14 cellular contexts compared by ENCODE assay signal in the genomic region with DNA sequence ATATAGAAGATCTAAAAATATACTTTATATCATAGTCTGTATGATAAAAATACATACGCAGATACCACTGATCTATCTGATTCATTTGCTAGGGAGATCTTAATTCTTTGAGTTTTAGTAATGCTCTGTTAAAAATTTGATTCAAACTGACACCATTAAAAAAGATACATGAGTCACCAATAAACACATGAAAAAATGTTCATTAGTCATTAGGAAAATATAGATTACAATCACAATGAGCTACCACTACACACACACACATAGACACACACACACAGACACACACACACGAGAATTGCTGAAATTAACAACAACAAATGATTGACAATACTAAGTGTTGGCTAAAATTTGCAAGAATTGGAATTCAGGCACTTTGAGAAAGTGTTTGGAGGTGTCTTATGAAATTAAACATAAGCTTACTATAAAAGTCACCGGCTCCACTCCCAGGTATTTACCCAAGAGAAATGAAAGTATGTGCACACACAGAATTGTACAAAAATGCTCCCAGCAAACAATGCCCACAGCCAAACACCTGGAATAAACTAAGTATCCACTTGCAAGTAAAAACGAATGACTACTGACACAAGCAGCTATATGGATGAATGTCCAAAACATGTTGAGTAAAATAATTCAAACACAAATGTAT.
DNase-seq lines count a peak whose midpoint lies in the region; ATAC-seq, FAIRE-seq and TF ChIP-seq lines count a peak whose summit lies in the region.
"Had no signal": no experiment of that assay in that cellular context is flagged by ENCODE, and none has a peak within 500 bp of the region (broad histone marks: within the 10 kb centered on the region; RNA-seq: fewer than 3 reads in every experiment).

No MANE protein-coding gene starts in this region.

- dilution Hi-C loops in endothelial cell of umbilical vein (cut with MboI; ENCODE audit: extremely low pct_ligation_motif_present, low sequenced_read_pairs): no loop called here

- no peaks in the 10 kb centered on the region for H3K27me3 Mint-ChIP-seq in Caco-2 (ENCODE audit: insufficient read depth, unreplicated experiment)
- H3K27me3 Mint-ChIP-seq: IgD-negative memory B cell had no signal

- ATAC-seq in RWPE2 (ENCODE audit: low read depth): peak; percentile 40
- ATAC-seq in left lobe of liver: no peak

- no peaks in the 10 kb centered on the region for H3K9me3 Mint-ChIP-seq in Caco-2 (ENCODE audit: unreplicated experiment)
- H3K9me3 Mint-ChIP-seq: CD8-positive, alpha-beta memory T cell; IgD-negative memory B cell had no signal

- H3K27me3 ChIP-seq in RWPE2 (ENCODE audit: insufficient read depth, poor library complexity, severe bottlenecking) (no peaks in the 10 kb centered on the region), endothelial cell of umbilical vein (ENCODE audit: control insufficient read depth in 2 of 2, insufficient read depth in 2 of 2, low read length in 2 of 2) (no peaks in the 10 kb centered on the region), Caco-2 (replicated peaks; ENCODE audit: control insufficient read depth, insufficient read depth, low read length) (no peaks in the 10 kb centered on the region), A673 (replicated peaks; ENCODE audit: insufficient read depth, low read depth, low read length, poor library complexity) (peaks cover 3% of the 10 kb centered on the region)

- H3K4me1 Mint-ChIP-seq in Caco-2 (ENCODE audit: low read depth, unreplicated experiment): no peaks in the 10 kb centered on the region

- H3K4me3 ChIP-seq in RWPE2 (ENCODE audit: severe bottlenecking) (no peak overlapping the region), endothelial cell of umbilical vein (replicated peaks in 1 of 3; ENCODE audit: insufficient read depth in 1 of 3, low read depth in 1 of 3, low read length in 3 of 3) (no peak overlapping the region), Caco-2 (ENCODE audit: low read depth, low read length) (no peak overlapping the region), A673 (ENCODE audit: low read depth, low read length, poor library complexity, severe bottlenecking) (no peak overlapping the region)
- H3K4me3 ChIP-seq: GM23248 had no signal

- H4K20me1 ChIP-seq in endothelial cell of umbilical vein (replicated peaks; ENCODE audit: control insufficient read depth, extremely low read depth, insufficient read depth, low read length): no peaks in the 10 kb centered on the region

- no peak overlapping the region for H2AFZ ChIP-seq in endothelial cell of umbilical vein (ENCODE audit: low read depth, low read length)
- H2AFZ ChIP-seq: GM23248 had no signal

- H3K9me3 ChIP-seq in RWPE2 (ENCODE audit: severe bottlenecking) (no peaks in the 10 kb centered on the region), endothelial cell of umbilical vein (replicated peaks; ENCODE audit: control insufficient read depth, insufficient read depth, low read length) (no peaks in the 10 kb centered on the region), Caco-2 (no peaks in the 10 kb centered on the region), A673 (ENCODE audit: low read depth, low read length, poor library complexity, severe bottlenecking) (no peaks in the 10 kb centered on the region)

- peak overlapping the region; percentile 7 for H3K27ac ChIP-seq in RWPE2 (ENCODE audit: poor library complexity, severe bottlenecking)
- H3K27ac ChIP-seq in endothelial cell of umbilical vein (ENCODE audit: insufficient read depth, low read depth, low read length): peak overlapping the region; percentile 62
- no peak overlapping the region for H3K27ac ChIP-seq in A673 (ENCODE audit: low read depth, low read length, poor library complexity, severe bottlenecking)
- H3K27ac ChIP-seq: GM23248 had no signal

- CTCF ChIA-PET in endothelial cell of umbilical vein (lab: Charles Lee): interaction anchor here (0.8 to 1.8 kb wide), 6 partner anchors 12 to 86 kb away, joined by 3 to 16 read pairs (median 3); no protein-coding TSS in a partner anchor
- CTCF ChIA-PET in Caco-2 (lab: Charles Lee): no interaction called here
- CTCF ChIA-PET in A673 (lab: Charles Lee): no interaction called here

- no peak overlapping the region for H3K9ac ChIP-seq in endothelial cell of umbilical vein (replicated peaks; ENCODE audit: extremely low read depth, insufficient read depth, low read length)
- H3K9ac ChIP-seq: GM23248 had no signal

- H3K9me1 ChIP-seq in endothelial cell of umbilical vein (replicated peaks; ENCODE audit: control insufficient read depth, extremely low read depth, insufficient read depth, low read length): no peaks in the 10 kb centered on the region

- DNase-seq in EH (ENCODE audit: low read depth): peak; percentile 23
- no peak for DNase-seq in RWPE2 (ENCODE audit: low spot score)
- DNase-seq in endothelial cell of umbilical vein (ENCODE audit: low read depth, low spot score): peak; percentile 61
- peak; percentile 25 for DNase-seq in kidney glomerular epithelial cell (lab: John Stamatoyannopoulos, UW)
- DNase-seq in Caco-2: no peak
- DNase-seq in NCI-H1105 (lab: John Stamatoyannopoulos, UW): no peak
- no peak for DNase-seq in left lobe of liver (ENCODE audit: low spot score)
- no peak for DNase-seq in A673 (ENCODE audit: low spot score)
- DNase-seq: CD8-positive, alpha-beta memory T cell; GM23248; H7 had no signal

- no peak for TF ChIP-seq POLR2A in endothelial cell of umbilical vein (IDR thresholded peaks at IDR 0.05; ENCODE audit: low read depth, low read length)

- TF ChIP-seq CTCF in RWPE2 (IDR thresholded peaks at IDR 0.05; ENCODE audit: poor library complexity, severe bottlenecking) (no peak), endothelial cell of umbilical vein (IDR thresholded peaks at IDR 0.05; ENCODE audit: extremely low read depth in 1 of 2, insufficient read depth in 1 of 2, low read depth in 1 of 2, low read length in 2 of 2) (no peak), Caco-2 (IDR thresholded peaks at IDR 0.05; ENCODE audit: insufficient read depth in 1 of 2, low read depth in 1 of 2, low read length in 1 of 2, severe bottlenecking in 1 of 2, unreplicated experiment in 1 of 2) (no peak), A673 (conservative IDR thresholded peaks at IDR 0.05; ENCODE audit: low read depth, low read length) (no peak)

- BruUV-seq in endothelial cell of umbilical vein (replicated peaks; lab: Mats Ljungman, UMichigan): no TSS peak
- BruUV-seq in Caco-2 (replicated peaks; lab: Mats Ljungman, UMichigan): no TSS peak
- BruUV-seq in A673 (replicated peaks; lab: Mats Ljungman, UMichigan): no TSS peak

- no peaks in the 10 kb centered on the region for H3K36me3 Mint-ChIP-seq in Caco-2 (ENCODE audit: insufficient read depth, unreplicated experiment)
- H3K36me3 Mint-ChIP-seq: CD8-positive, alpha-beta memory T cell; IgD-negative memory B cell had no signal

- H3K4me2 ChIP-seq in endothelial cell of umbilical vein (ENCODE audit: insufficient read depth, low read length): peak overlapping the region; percentile 41

- POLR2A ChIA-PET in endothelial cell of umbilical vein (lab: Charles Lee) (no interaction called here), Caco-2 (lab: Charles Lee) (no interaction called here), A673 (lab: Charles Lee; ENCODE audit: low non-redundant PET) (no interaction called here)

- no peak overlapping the region for H3K4me3 Mint-ChIP-seq in Caco-2 (ENCODE audit: unreplicated experiment)
- H3K4me3 Mint-ChIP-seq: CD8-positive, alpha-beta memory T cell; IgD-negative memory B cell had no signal

- intact Hi-C loops in endothelial cell of umbilical vein (cut with micrococcal nuclease): loop anchor here (1.0 to 10.0 kb wide), 4 partner anchors 12 to 1519 kb away; partner anchors contain the start of genes GZF1 and NANP
- intact Hi-C loops in Caco-2 (cut with micrococcal nuclease; ENCODE audit: unreplicated experiment): no loop called here
- intact Hi-C loops in A673 (cut with micrococcal nuclease; ENCODE audit: unreplicated experiment): no loop called here

- H3K27ac Mint-ChIP-seq in Caco-2 (ENCODE audit: unreplicated experiment): no peak overlapping the region
- H3K27ac Mint-ChIP-seq: CD8-positive, alpha-beta memory T cell; IgD-negative memory B cell had no signal

- H3K4me1 ChIP-seq in RWPE2 (ENCODE audit: insufficient read depth, poor library complexity, severe bottlenecking) (peaks cover 10% of the 10 kb centered on the region), endothelial cell of umbilical vein (ENCODE audit: control insufficient read depth, extremely low read depth, insufficient read depth, low read length) (peaks cover 46% of the 10 kb centered on the region), Caco-2 (peaks cover 6% of the 10 kb centered on the region; the same call in 1 of the 2 replicates), A673 (ENCODE audit: insufficient read depth, low read length, poor library complexity, severe bottlenecking) (peaks cover 6% of the 10 kb centered on the region)

- no peaks in the 10 kb centered on the region for H3K79me2 ChIP-seq in endothelial cell of umbilical vein (ENCODE audit: control insufficient read depth, insufficient read depth, low read length)

- H3K36me3 ChIP-seq in RWPE2 (ENCODE audit: low read depth) (no peaks in the 10 kb centered on the region), endothelial cell of umbilical vein (ENCODE audit: control insufficient read depth in 2 of 2, extremely low read depth in 1 of 2, insufficient read depth in 2 of 2, low read length in 2 of 2) (no peaks in the 10 kb centered on the region), Caco-2 (ENCODE audit: control insufficient read depth, insufficient read depth, low read length) (no peaks in the 10 kb centered on the region), A673 (ENCODE audit: insufficient read depth, low read length, poor library complexity, severe bottlenecking) (no peaks in the 10 kb centered on the region)

- FAIRE-seq in endothelial cell of umbilical vein (lab: Jason Lieb, UNC): peak; percentile 66
- FAIRE-seq: A204.1, GM12891 had no signal

TF ChIP-seq in endothelial cell of umbilical vein, 7 proteins besides CTCF, POLR2A, EP300 and RAD21:
- TF ChIP-seq POLR2AphosphoS5 (IDR thresholded peaks at IDR 0.05; ENCODE audit: insufficient read depth, low read depth, low read length): peak; percentile 44
- TF ChIP-seq JUN (IDR thresholded peaks at IDR 0.05; ENCODE audit: borderline replicate concordance, insufficient read depth, insufficient read length, low read depth): peak; percentile 90
- TF ChIP-seq MAX (IDR thresholded peaks at IDR 0.05; ENCODE audit: insufficient read depth, insufficient read length): no peak
- peak; percentile 82 for TF ChIP-seq FOS (IDR thresholded peaks at IDR 0.05; ENCODE audit: borderline replicate concordance, insufficient read depth, low read length)
- peak; percentile 94 for TF ChIP-seq GATA2 (IDR thresholded peaks at IDR 0.05; ENCODE audit: insufficient read depth, insufficient read length, low read depth, low read length)

Comparison
In these comparisons a context has a peak if more than half of its experiments do, and no peak if none do; other contexts are left out.
1. DNase-seq: peak in EH (single experiment), endothelial cell of umbilical vein (single experiment) and kidney glomerular epithelial cell (single experiment); none in RWPE2 (single experiment), Caco-2 (0 of 2), NCI-H1105 (single experiment), left lobe of liver (single experiment) and A673 (single experiment).